Comparison of ENCODE assay signal across 29 cellular contexts in the genomic region with DNA sequence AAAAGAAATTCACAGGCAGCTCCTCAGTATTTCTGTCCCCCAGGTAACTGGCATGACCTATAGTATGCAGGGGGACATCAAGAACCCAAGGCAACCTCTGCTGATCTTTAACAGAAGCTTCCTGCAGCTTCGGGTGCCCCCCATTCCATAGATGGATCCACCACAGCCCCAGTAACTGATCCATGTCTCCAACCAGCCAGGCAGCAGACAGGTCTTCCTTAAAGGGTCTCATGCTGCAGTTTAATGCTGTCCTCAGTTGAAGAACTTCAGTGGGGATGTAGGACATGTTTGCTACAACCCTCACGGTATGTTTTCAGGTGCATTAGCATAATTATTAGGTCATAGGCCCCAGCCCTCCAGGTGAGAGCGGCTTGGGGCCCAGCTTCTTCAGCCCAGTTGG.
"Had no signal": no experiment of that assay in that cellular context is flagged by ENCODE, and none has a peak within 500 bp of the region (broad histone marks: within the 10 kb centered on the region; RNA-seq: fewer than 3 reads in every experiment).

No MANE protein-coding gene starts in this region.

- H3K27ac Mint-ChIP-seq: natural killer cell treated with Interleukin-12 subunit alpha and Interleukin-12 subunit beta and Interleukin-15 and Interleukin-18, amount 100 ng/mL, for 72 hours; nephron progenitor cell; progenitor cell of endocrine pancreas; stimulated activated effector memory CD8-positive, alpha-beta T cell treated with anti-CD3 and anti-CD28 coated beads, Interleukin-12 subunit alpha, Interleukin-12 subunit beta, amount 100 ng/mL, for 72 hours; stimulated activated naive B cell treated with anti-CD40 and anti-IgM and Interleukin-4, amounts not matched to agents 10 μg/mL and 1 μg/mL and 100 μg/mL, for 72 hours; stimulated activated naive CD8-positive, alpha-beta T cell treated with anti-CD3 and anti-CD28 coated beads, Interleukin-15, Interleukin-2, amounts not matched to agents 100 ng/mL and 50 ng/mL, for 24 hours had no signal

- H3K36me3 ChIP-seq: neutrophil, ovary, right lobe of liver, sigmoid colon, stomach, thoracic aorta, thyroid gland, tibial nerve, upper lobe of left lung, vagina had no signal

- H3K9me3 ChIP-seq: neutrophil, ovary, psoas muscle, right lobe of liver, sigmoid colon, stomach, thoracic aorta, thyroid gland, tibial nerve, upper lobe of left lung, vagina had no signal

- H2AFZ ChIP-seq: parathyroid adenoma had no signal

- H3K9ac ChIP-seq: parathyroid adenoma had no signal

- H3K4me3 ChIP-seq: ovary, psoas muscle, right lobe of liver, sigmoid colon, stomach, thoracic aorta, thyroid gland, tibial nerve, upper lobe of left lung, vagina had no signal

- H3K27ac ChIP-seq: neutrophil, ovary, parathyroid adenoma, psoas muscle, right lobe of liver, sigmoid colon, stomach, thoracic aorta, thyroid gland, tibial nerve, upper lobe of left lung, vagina had no signal

- H3K79me2 ChIP-seq: parathyroid adenoma had no signal

- ATAC-seq: natural killer cell treated with Interleukin-12 subunit alpha and Interleukin-12 subunit beta and Interleukin-15 and Interleukin-18, amount 100 ng/mL, for 72 hours; psoas muscle; right cardiac atrium; right lobe of liver; stimulated activated effector memory CD8-positive, alpha-beta T cell treated with anti-CD3 and anti-CD28 coated beads, Interleukin-12 subunit alpha, Interleukin-12 subunit beta, amount 100 ng/mL, for 72 hours; stimulated activated naive B cell treated with anti-CD40 and anti-IgM and Interleukin-4, amounts not matched to agents 10 μg/mL and 1 μg/mL and 100 μg/mL, for 72 hours had no signal

- H3K4me1 ChIP-seq: parathyroid adenoma, psoas muscle, right lobe of liver, sigmoid colon, thyroid gland, tibial nerve, vagina had no signal

- H3K9me3 Mint-ChIP-seq: natural killer cell treated with Interleukin-12 subunit alpha and Interleukin-12 subunit beta and Interleukin-15 and Interleukin-18, amount 100 ng/mL, for 72 hours; nephron progenitor cell; neural crest cell; stimulated activated effector memory CD8-positive, alpha-beta T cell treated with anti-CD3 and anti-CD28 coated beads, Interleukin-12 subunit alpha, Interleukin-12 subunit beta, amount 100 ng/mL, for 72 hours; stimulated activated naive B cell treated with anti-CD40 and anti-IgM and Interleukin-4, amounts not matched to agents 10 μg/mL and 1 μg/mL and 100 μg/mL, for 72 hours; stimulated activated naive CD8-positive, alpha-beta T cell treated with anti-CD3 and anti-CD28 coated beads, Interleukin-15, Interleukin-2, amounts not matched to agents 100 ng/mL and 50 ng/mL, for 24 hours had no signal

- H3K4me3 Mint-ChIP-seq: natural killer cell treated with Interleukin-12 subunit alpha and Interleukin-12 subunit beta and Interleukin-15 and Interleukin-18, amount 100 ng/mL, for 72 hours; nephron progenitor cell; neural crest cell; stimulated activated effector memory CD8-positive, alpha-beta T cell treated with anti-CD3 and anti-CD28 coated beads, Interleukin-12 subunit alpha, Interleukin-12 subunit beta, amount 100 ng/mL, for 72 hours; stimulated activated naive B cell treated with anti-CD40 and anti-IgM and Interleukin-4, amounts not matched to agents 10 μg/mL and 1 μg/mL and 100 μg/mL, for 72 hours; stimulated activated naive CD8-positive, alpha-beta T cell treated with anti-CD3 and anti-CD28 coated beads, Interleukin-15, Interleukin-2, amounts not matched to agents 100 ng/mL and 50 ng/mL, for 24 hours had no signal

- DNase-seq: nephron progenitor cell; nucleus accumbens; ovary; posterior cingulate gyrus; psoas muscle; right cardiac atrium; right lobe of liver; sigmoid colon; small intestine; stimulated activated CD4-positive, alpha-beta T cell treated with anti-CD3 and anti-CD28 coated beads, Interleukin-15, amount 100 ng/mL, for 24 hours; stimulated activated CD4-positive, alpha-beta T cell treated with anti-CD3 and anti-CD28 coated beads, Interleukin-2, amount 100 ng/mL, for 24 hours; stimulated activated CD4-positive, alpha-beta T cell treated with anti-CD3 and anti-CD28 coated beads, Interleukin-2, amount 100 ng/mL, for 48 hours; stimulated activated CD4-positive, alpha-beta T cell treated with anti-CD3 and anti-CD28 coated beads, Interleukin-4, amount 100 ng/mL, for 24 hours; stimulated activated naive B cell treated with anti-CD40 and anti-IgM and Interleukin-4, amounts not matched to agents 10 μg/mL and 1 μg/mL and 100 μg/mL, for 72 hours; stimulated activated naive CD4-positive, alpha-beta T cell treated with Interleukin-2 at 50 U/mL for 16 hours; stomach; thyroid gland; trophoblast cell; upper lobe of left lung had no signal

- H3K27me3 Mint-ChIP-seq: stimulated activated naive CD8-positive, alpha-beta T cell treated with anti-CD3 and anti-CD28 coated beads, Interleukin-15, Interleukin-2, amounts not matched to agents 100 ng/mL and 50 ng/mL, for 24 hours had no signal

- H3K4me1 Mint-ChIP-seq: neural crest cell had no signal

- H3K27me3 ChIP-seq: neutrophil, ovary, right lobe of liver, stomach, thyroid gland, tibial nerve, upper lobe of left lung, vagina had no signal

- H3K36me3 Mint-ChIP-seq: natural killer cell treated with Interleukin-12 subunit alpha and Interleukin-12 subunit beta and Interleukin-15 and Interleukin-18, amount 100 ng/mL, for 72 hours; stimulated activated effector memory CD8-positive, alpha-beta T cell treated with anti-CD3 and anti-CD28 coated beads, Interleukin-12 subunit alpha, Interleukin-12 subunit beta, amount 100 ng/mL, for 72 hours had no signal
